Comparison of ENCODE assay signal across 10 cellular contexts in genomic region chr2:164570475-164570874, GRCh38. TPM values are rescaled to one million over a fixed set of nuclear protein-coding genes. Genes with fewer than 3 reads are reported as not detected.
"Had no signal": no experiment of that assay in that cellular context is flagged by ENCODE, and none has a peak within 500 bp of the region (broad histone marks: within the 10 kb centered on the region; RNA-seq: fewer than 3 reads in every experiment).

No MANE protein-coding gene starts in this region.

- H3K4me1 ChIP-seq: HAP-1 had no signal

- H3K4me3 Mint-ChIP-seq: HFFc6 had no signal

- H3K36me3 ChIP-seq: HAP-1 had no signal

- H3K4me3 ChIP-seq: GM23248, HAP-1, K562 had no signal

- H2AFZ ChIP-seq: GM23248 had no signal

- DNase-seq: GM23248, GOT3, H7, HFFc6, IMR-90, KG1 had no signal

- ATAC-seq: HCT116, K562 had no signal

- H3K27ac ChIP-seq: GM23248, HL-60 had no signal

- H3K9ac ChIP-seq: GM23248 had no signal

- H3K9me3 Mint-ChIP-seq: HFFc6 had no signal

- H3K9me3 ChIP-seq: HAP-1 had no signal

- FAIRE-seq: K562 had no signal

RNA-seq across cellular contexts. Expression of gene GRB14, which starts 50.8 kb away (rescaled TPM):
- total RNA-seq: GM23248, IMR-90, K562 had no signal
- polyA plus RNA-seq: IMR-90, K562 had no signal
